In the genomic region with DNA sequence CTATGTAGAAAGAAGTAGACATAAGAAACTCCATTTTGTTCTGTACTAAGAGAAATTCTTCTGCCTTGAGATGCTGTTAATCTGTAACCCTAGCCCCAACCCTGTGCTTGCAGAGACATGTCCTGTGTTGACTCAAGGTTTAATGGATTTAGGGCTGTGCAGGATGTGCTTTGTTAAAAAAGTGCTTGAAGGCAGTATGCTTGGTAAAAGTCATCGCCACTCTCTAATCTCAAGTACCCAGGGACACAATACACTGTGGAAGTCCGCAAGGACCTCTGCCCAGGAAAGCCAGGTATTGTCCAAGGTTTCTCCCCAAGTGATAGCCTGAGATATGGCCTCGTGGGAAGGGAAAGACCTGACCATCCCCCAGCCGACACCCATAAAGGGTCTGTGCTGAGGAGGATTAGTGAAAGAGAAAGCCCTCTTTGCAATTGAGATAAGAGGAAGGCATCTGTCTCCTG, we compare ENCODE assay signal across 13 cellular contexts. TPM values are rescaled to one million over a fixed set of nuclear protein-coding genes. Genes with fewer than 3 reads are reported as not detected.
"Had no signal": no experiment of that assay in that cellular context is flagged by ENCODE, and none has a peak within 500 bp of the region (broad histone marks: within the 10 kb centered on the region; RNA-seq: fewer than 3 reads in every experiment).

No MANE protein-coding gene starts in this region.

RNA-seq across cellular contexts. Expression of gene MRGPRX1, which starts 39.0 kb away (rescaled TPM):
- total RNA-seq: activated CD4-positive, alpha-beta T cell treated with anti-CD3 and anti-CD28 coated beads for 36 hours; ascending aorta; breast epithelium; esophagus squamous epithelium; left colon; lower lobe of right lung; omental fat pad; posterior vena cava; right cardiac atrium; skeletal muscle tissue; uterus; WTC11 had no signal
- polyA plus RNA-seq: adipose tissue, right cardiac atrium had no signal
